8 cellular contexts compared by ENCODE assay signal in genomic region chr3:142595951-142596725, GRCh38. TPM values are rescaled to one million over a fixed set of nuclear protein-coding genes. Genes with fewer than 3 reads are reported as not detected.
A peak's percentile ranks its signal among the peaks of the same experiment; 100 is the strongest.
DNase-seq lines count a peak whose midpoint lies in the region; ATAC-seq and TF ChIP-seq lines count a peak whose summit lies in the region.

PLS1 (plus strand) TSS chr3:142596393; CDS start chr3:142664238, 67,845 bp downstream.

- 0 out of 2 replicates have a peak, but pooled peaks cover 5% of the 10 kb centered on the region for H3K27me3 ChIP-seq in Karpas-422 (ENCODE audit: low read length)

- no peaks in the 10 kb centered on the region for H3K27me3 Mint-ChIP-seq in activated T-helper 2 cell treated with anti-CD3 and anti-CD28 coated beads, Interferon-gamma antibody, Interleukin-2, Interleukin-4, amounts not matched to agents 10 μg/mL and 5 μg/mL and 100 μg/mL, durations not matched to agents 14 hours and 24 hours and 36 hours (ENCODE audit: low read depth)
- peaks cover 6% of the 10 kb centered on the region for H3K27me3 Mint-ChIP-seq in nephron progenitor cell (ENCODE audit: low read depth, poor library complexity)
- no peaks in the 10 kb centered on the region for H3K27me3 Mint-ChIP-seq in stimulated activated naive CD8-positive, alpha-beta T cell treated with anti-CD3 and anti-CD28 coated beads, Interleukin-15, amount 100 ng/mL, for 72 hours

- H3K36me3 Mint-ChIP-seq in activated T-helper 2 cell treated with anti-CD3 and anti-CD28 coated beads, Interferon-gamma antibody, Interleukin-2, Interleukin-4, amounts not matched to agents 10 μg/mL and 5 μg/mL and 100 μg/mL, durations not matched to agents 14 hours and 24 hours and 36 hours (ENCODE audit: low read depth): no peaks in the 10 kb centered on the region
- H3K36me3 Mint-ChIP-seq in nephron progenitor cell (ENCODE audit: low read depth): peaks cover 16% of the 10 kb centered on the region

- H3K4me3 ChIP-seq in Karpas-422 (ENCODE audit: low read length) (peak within 1 kb of the TSS; percentile 84), fibroblast of the aortic adventitia (ENCODE audit: low read depth, low read length) (peak within 1 kb of the TSS; percentile 89)

- peak within 1 kb of the TSS; percentile 95 for H3K4me3 Mint-ChIP-seq in activated T-helper 2 cell treated with anti-CD3 and anti-CD28 coated beads, Interferon-gamma antibody, Interleukin-2, Interleukin-4, amounts not matched to agents 10 μg/mL and 5 μg/mL and 100 μg/mL, durations not matched to agents 14 hours and 24 hours and 36 hours (ENCODE audit: low read depth)
- H3K4me3 Mint-ChIP-seq in nephron progenitor cell: peak within 1 kb of the TSS; percentile 94
- H3K4me3 Mint-ChIP-seq in stimulated activated naive CD8-positive, alpha-beta T cell treated with anti-CD3 and anti-CD28 coated beads, Interleukin-15, amount 100 ng/mL, for 72 hours: peak within 1 kb of the TSS; percentile 96 to 98

- H3K9me3 ChIP-seq in Karpas-422 (ENCODE audit: low read length): no peaks in the 10 kb centered on the region

- no peak within 1 kb of the TSS for H3K27ac ChIP-seq in Karpas-422 (ENCODE audit: low read length)

- ATAC-seq in GM21825 (IDR thresholded peaks at IDR 0.05; ENCODE audit: unreplicated experiment): peak; percentile 82
- ATAC-seq in stimulated activated naive CD8-positive, alpha-beta T cell treated with anti-CD3 and anti-CD28 coated beads, Interleukin-15, amount 100 ng/mL, for 72 hours: peak; percentile 92

- H3K27ac Mint-ChIP-seq in activated T-helper 2 cell treated with anti-CD3 and anti-CD28 coated beads, Interferon-gamma antibody, Interleukin-2, Interleukin-4, amounts not matched to agents 10 μg/mL and 5 μg/mL and 100 μg/mL, durations not matched to agents 14 hours and 24 hours and 36 hours: peak within 1 kb of the TSS; percentile 83
- H3K27ac Mint-ChIP-seq in nephron progenitor cell: no peak within 1 kb of the TSS
- H3K27ac Mint-ChIP-seq in stimulated activated naive CD8-positive, alpha-beta T cell treated with anti-CD3 and anti-CD28 coated beads, Interleukin-15, amount 100 ng/mL, for 72 hours: peak within 1 kb of the TSS; percentile 91 to 92

- TF ChIP-seq CTCF in fibroblast of the aortic adventitia (IDR thresholded peaks at IDR 0.05; ENCODE audit: insufficient read depth, low read length): no peak
- TF ChIP-seq CTCF in nephron progenitor cell (IDR thresholded peaks at IDR 0.05): no peak

- peak within 1 kb of the TSS; percentile 99 for H3K4me2 ChIP-seq in Karpas-422 (ENCODE audit: low read depth, low read length, poor library complexity, severe bottlenecking)

- peak; percentile 80 for DNase-seq in EH (ENCODE audit: low read depth)
- peak; percentile 90 for DNase-seq in Karpas-422
- peak; percentile 87 for DNase-seq in RKO (ENCODE audit: low spot score)
- peak; percentile 87 for DNase-seq in activated T-helper 2 cell treated with anti-CD3 and anti-CD28 coated beads, Interferon-gamma antibody, Interleukin-2, Interleukin-4, amounts not matched to agents 10 μg/mL and 5 μg/mL and 100 μg/mL, durations not matched to agents 14 hours and 24 hours and 36 hours (ENCODE audit: low spot score)
- DNase-seq in fibroblast of the aortic adventitia (ENCODE audit: low read depth): peak; percentile 71
- peak; percentile 92 for DNase-seq in nephron progenitor cell
- peak; percentile 90 to 94 for DNase-seq in stimulated activated naive CD8-positive, alpha-beta T cell treated with anti-CD3 and anti-CD28 coated beads, Interleukin-15, amount 100 ng/mL, for 72 hours

- H3K4me1 Mint-ChIP-seq in activated T-helper 2 cell treated with anti-CD3 and anti-CD28 coated beads, Interferon-gamma antibody, Interleukin-2, Interleukin-4, amounts not matched to agents 10 μg/mL and 5 μg/mL and 100 μg/mL, durations not matched to agents 14 hours and 24 hours and 36 hours (ENCODE audit: low read depth): peaks cover 17% of the 10 kb centered on the region
- peaks cover 29% of the 10 kb centered on the region for H3K4me1 Mint-ChIP-seq in nephron progenitor cell
- peaks cover 13% of the 10 kb centered on the region for H3K4me1 Mint-ChIP-seq in stimulated activated naive CD8-positive, alpha-beta T cell treated with anti-CD3 and anti-CD28 coated beads, Interleukin-15, amount 100 ng/mL, for 72 hours

- H3K79me2 ChIP-seq in Karpas-422 (ENCODE audit: low read length): no peaks in the 10 kb centered on the region

- H3K9me2 ChIP-seq in Karpas-422 (replicated peaks; ENCODE audit: insufficient read depth, low read length): no peaks in the 10 kb centered on the region

- peaks cover 21% of the 10 kb centered on the region for H3K4me1 ChIP-seq in Karpas-422 (ENCODE audit: low read length)

- peak within 1 kb of the TSS; percentile 68 for H3K9ac ChIP-seq in Karpas-422 (ENCODE audit: low read length)

- H4K20me1 ChIP-seq in Karpas-422 (ENCODE audit: insufficient read depth, low read depth, low read length): no peaks in the 10 kb centered on the region

- H3K9me3 Mint-ChIP-seq in activated T-helper 2 cell treated with anti-CD3 and anti-CD28 coated beads, Interferon-gamma antibody, Interleukin-2, Interleukin-4, amounts not matched to agents 10 μg/mL and 5 μg/mL and 100 μg/mL, durations not matched to agents 14 hours and 24 hours and 36 hours: no peaks in the 10 kb centered on the region
- H3K9me3 Mint-ChIP-seq in nephron progenitor cell: peaks cover 3% of the 10 kb centered on the region
- no peaks in the 10 kb centered on the region for H3K9me3 Mint-ChIP-seq in stimulated activated naive CD8-positive, alpha-beta T cell treated with anti-CD3 and anti-CD28 coated beads, Interleukin-15, amount 100 ng/mL, for 72 hours

- H3K36me3 ChIP-seq in Karpas-422 (ENCODE audit: insufficient read depth, low read length): no peaks in the 10 kb centered on the region

- intact Hi-C loops in activated T-helper 2 cell treated with anti-CD3 and anti-CD28 coated beads, Interferon-gamma antibody, Interleukin-2, Interleukin-4, amounts not matched to agents 10 μg/mL and 5 μg/mL and 100 μg/mL, durations not matched to agents 14 hours and 24 hours and 36 hours (cut with micrococcal nuclease): loop anchor here (1.0 to 10.0 kb wide), 6 partner anchors 18 to 1654 kb away; partner anchors contain the start of genes ATR, DIPK2A, SLC25A36 and TRPC1

- H2AFZ ChIP-seq in Karpas-422 (ENCODE audit: low read length): peak within 1 kb of the TSS; percentile 100

RNA-seq across cellular contexts. Expression of gene PLS1, which starts in this region (rescaled TPM):
- 1.4 and 3.4 TPM in 2 replicates for total RNA-seq in Karpas-422 (2014; rRNA removed; shearing (Covaris generic); ENCODE audit: low replicate concordance)
- total RNA-seq in activated T-helper 2 cell treated with anti-CD3 and anti-CD28 coated beads, Interferon-gamma antibody, Interleukin-2, Interleukin-4, amounts not matched to agents 10 μg/mL and 5 μg/mL and 100 μg/mL, durations not matched to agents 14 hours and 24 hours and 36 hours: 6.2 and 6.8 TPM in 2 replicates
- 0.99 and 2.0 TPM in 2 replicates for total RNA-seq in fibroblast of the aortic adventitia (ENCODE audit: low replicate concordance)
